18 cellular contexts compared by ENCODE assay signal in genomic region chr15:65434201-65434600, GRCh38. TPM values are rescaled to one million over a fixed set of nuclear protein-coding genes. Genes with fewer than 3 reads are reported as not detected.
DNase-seq lines count a peak whose midpoint lies in the region; ATAC-seq, FAIRE-seq and TF ChIP-seq lines count a peak whose summit lies in the region.
"Had no signal": no experiment of that assay in that cellular context is flagged by ENCODE, and none has a peak within 500 bp of the region (broad histone marks: within the 10 kb centered on the region; RNA-seq: fewer than 3 reads in every experiment).

No MANE protein-coding gene starts in this region.

- no peak overlapping the region for H3K9ac ChIP-seq in neural progenitor cell

- no peaks in the 10 kb centered on the region for H3K36me3 Mint-ChIP-seq in neural progenitor cell
- H3K36me3 Mint-ChIP-seq in stimulated activated naive B cell treated with anti-CD40 and anti-IgM and Interleukin-4, amounts not matched to agents 10 μg/mL and 1 μg/mL and 100 μg/mL, for 72 hours, result peaks cover 0 to 3% of the 10 kb centered on the region in 2 donors
- H3K36me3 Mint-ChIP-seq: CD14-positive monocyte; CD8-positive, alpha-beta T cell had no signal

- no peak overlapping the region for H3K27ac Mint-ChIP-seq in neural progenitor cell
- H3K27ac Mint-ChIP-seq in stimulated activated naive B cell treated with anti-CD40 and anti-IgM and Interleukin-4, amounts not matched to agents 10 μg/mL and 1 μg/mL and 100 μg/mL, for 72 hours, result no peak overlapping the region
- H3K27ac Mint-ChIP-seq: CD14-positive monocyte; CD8-positive, alpha-beta T cell; GM23338; H9 had no signal

- H3K4me3 ChIP-seq in coronary artery, result no peak overlapping the region
- no peak overlapping the region for H3K4me3 ChIP-seq in neural progenitor cell
- H3K4me3 ChIP-seq: GM23338 had no signal

- H3K4me3 Mint-ChIP-seq in neural progenitor cell, result no peak overlapping the region
- H3K4me3 Mint-ChIP-seq in stimulated activated naive B cell treated with anti-CD40 and anti-IgM and Interleukin-4, amounts not matched to agents 10 μg/mL and 1 μg/mL and 100 μg/mL, for 72 hours, result no peak overlapping the region
- H3K4me3 Mint-ChIP-seq: CD14-positive monocyte; CD8-positive, alpha-beta T cell; GM23338; H9 had no signal

- H3K4me1 ChIP-seq in neural progenitor cell, result peaks cover 5% of the 10 kb centered on the region

- ATAC-seq in stimulated activated naive B cell treated with anti-CD40 and anti-IgM and Interleukin-4, amounts not matched to agents 10 μg/mL and 1 μg/mL and 100 μg/mL, for 72 hours (replicated peaks), result no peak
- ATAC-seq: CD8-positive, alpha-beta T cell; GM23338 had no signal

- peak overlapping the region; percentile 26 for H2AFZ ChIP-seq in neural progenitor cell (replicated peaks)
- H2AFZ ChIP-seq: GM23338 had no signal

- DNase-seq in activated effector memory CD4-positive, alpha-beta T cell treated with anti-CD3 and anti-CD28 coated beads, Interleukin-2, amount 50 U/mL, for 16 hours, result peak; percentile 8
- no peak for DNase-seq in activated effector memory CD4-positive, alpha-beta T cell treated with Interleukin-2 at 50 U/mL for 16 hours
- peak; percentile 46 for DNase-seq in coronary artery (ENCODE audit: low spot score)
- DNase-seq in neural progenitor cell (ENCODE audit: low spot score), result no peak
- no peak for DNase-seq in H4 (ENCODE audit: low spot score)
- DNase-seq in stimulated activated naive B cell treated with anti-CD40 and anti-IgM and Interleukin-4, amounts not matched to agents 10 μg/mL and 1 μg/mL and 100 μg/mL, for 72 hours, result no peak
- no peak for DNase-seq in HTR-8/SVneo (ENCODE audit: insufficient read length, low spot score)
- DNase-seq: CD8-positive, alpha-beta T cell; COR-L47; DMS153; DND-41; H9; IMR-90 had no signal

- H3F3A ChIP-seq in neural progenitor cell (ENCODE audit: low read depth), result peaks cover 5% of the 10 kb centered on the region

- H3K79me2 ChIP-seq in neural progenitor cell (ENCODE audit: low read depth), result no peaks in the 10 kb centered on the region

- H3K4me1 Mint-ChIP-seq in neural progenitor cell, result peaks cover 7% of the 10 kb centered on the region
- H3K4me1 Mint-ChIP-seq in stimulated activated naive B cell treated with anti-CD40 and anti-IgM and Interleukin-4, amounts not matched to agents 10 μg/mL and 1 μg/mL and 100 μg/mL, for 72 hours, result no peaks in the 10 kb centered on the region
- H3K4me1 Mint-ChIP-seq: CD14-positive monocyte had no signal

- H3K27me3 Mint-ChIP-seq in neural progenitor cell (ENCODE audit: insufficient read depth, low read depth), result no peaks in the 10 kb centered on the region
- peaks cover 5 to 7% of the 10 kb centered on the region in 2 donors for H3K27me3 Mint-ChIP-seq in stimulated activated naive B cell treated with anti-CD40 and anti-IgM and Interleukin-4, amounts not matched to agents 10 μg/mL and 1 μg/mL and 100 μg/mL, for 72 hours

- H3K27me3 ChIP-seq in neural progenitor cell, result no peaks in the 10 kb centered on the region

- H3K9me3 ChIP-seq in neural progenitor cell (ENCODE audit: low read depth), result no peaks in the 10 kb centered on the region

- no peaks in the 10 kb centered on the region for H3K36me3 ChIP-seq in neural progenitor cell

- H4K20me1 ChIP-seq in neural progenitor cell (ENCODE audit: low read depth), result no peaks in the 10 kb centered on the region

- TF ChIP-seq CTCF in coronary artery (IDR thresholded peaks at IDR 0.05) (no peak), neural progenitor cell (IDR thresholded peaks at IDR 0.05) (no peak)

- no peak overlapping the region for H3K4me2 ChIP-seq in neural progenitor cell
- H3K4me2 ChIP-seq: GM23338 had no signal

- H3K27ac ChIP-seq in coronary artery, result no peak overlapping the region
- no peak overlapping the region for H3K27ac ChIP-seq in neural progenitor cell
- H3K27ac ChIP-seq: 22Rv1 had no signal

- H3K9me3 Mint-ChIP-seq in neural progenitor cell, result no peaks in the 10 kb centered on the region
- H3K9me3 Mint-ChIP-seq in stimulated activated naive B cell treated with anti-CD40 and anti-IgM and Interleukin-4, amounts not matched to agents 10 μg/mL and 1 μg/mL and 100 μg/mL, for 72 hours, result no peaks in the 10 kb centered on the region
- H3K9me3 Mint-ChIP-seq: CD14-positive monocyte; CD8-positive, alpha-beta T cell; GM23338; H9 had no signal

- FAIRE-seq in HTR-8/SVneo (lab: Jason Lieb, UNC), result no peak
- FAIRE-seq: D721Med, GM18507 had no signal

RNA-seq across cellular contexts. Expression of gene IGDCC4, which starts 11.5 kb away (rescaled TPM):
- total RNA-seq in neural progenitor cell (ENCODE audit: low replicate concordance), result 13.0 and 17.7 TPM in 2 replicates
- 0.10 and 0.14 TPM in 2 replicates for total RNA-seq in H4 (2014; rRNA removed; shearing (Covaris generic))

RNA-seq across cellular contexts. Expression of gene IGDCC3, which starts 56.4 kb away (rescaled TPM):
- 15.8 and 29.4 TPM in 2 replicates for total RNA-seq in neural progenitor cell (ENCODE audit: low replicate concordance)
- total RNA-seq in H4 (2014; rRNA removed; shearing (Covaris generic)), result not detected in 2 replicates
- total RNA-seq: CD8-positive, alpha-beta T cell had no signal

Comparison
In these comparisons a context has a peak if more than half of its experiments do, and no peak if none do; other contexts are left out.
1. DNase-seq: peak in activated effector memory CD4-positive, alpha-beta T cell treated with anti-CD3 and anti-CD28 coated beads, Interleukin-2, amount 50 U/mL, for 16 hours (single experiment) and coronary artery (single experiment); none in activated effector memory CD4-positive, alpha-beta T cell treated with Interleukin-2 at 50 U/mL for 16 hours (single experiment), neural progenitor cell (single experiment), H4 (single experiment), stimulated activated naive B cell treated with anti-CD40 and anti-IgM and Interleukin-4, amounts not matched to agents 10 μg/mL and 1 μg/mL and 100 μg/mL, for 72 hours (single experiment) and HTR-8/SVneo (single experiment).
2. RNA of gene IGDCC4, which starts 11.5 kb away (total RNA-seq): 13.0 to 17.7 TPM in neural progenitor cell; 0.10 to 0.14 TPM in H4; every median in the first group is over 10 times any median in the second.
3. RNA of gene IGDCC3, which starts 56.4 kb away (total RNA-seq): 15.8 to 29.4 TPM in neural progenitor cell; not detected in H4; every median in the first group is over 10 times any median in the second.